12 cellular contexts compared by ENCODE assay signal in the genomic region with DNA sequence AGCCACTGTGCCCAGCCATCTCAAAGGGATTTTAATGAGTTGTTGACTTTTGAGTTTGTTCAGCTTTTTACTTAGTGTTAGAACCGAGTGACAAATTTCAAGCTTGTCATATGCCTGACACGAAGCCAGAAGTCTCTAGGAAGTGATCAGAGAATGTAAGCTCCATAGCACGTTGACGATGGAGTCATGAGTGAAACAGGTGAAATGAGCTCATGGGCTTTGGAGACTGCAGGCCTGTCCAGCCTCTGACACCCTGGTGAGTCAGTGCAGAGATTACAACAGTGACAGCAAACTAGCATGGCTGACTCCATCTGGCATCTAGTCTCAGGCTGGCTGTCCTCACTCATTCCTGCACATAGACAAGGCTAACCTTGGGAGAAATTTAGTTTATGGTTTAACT. TPM values are rescaled to one million over a fixed set of nuclear protein-coding genes. Genes with fewer than 3 reads are reported as not detected.
DNase-seq lines count a peak whose midpoint lies in the region; ATAC-seq and TF ChIP-seq lines count a peak whose summit lies in the region.
"Not testable (repeated sequence)": the region's sequence is repeated elsewhere in the genome, so short reads cannot be mapped to it uniquely, and the experiment has no call there.
"Had no signal": no experiment of that assay in that cellular context is flagged by ENCODE, and none has a peak within 500 bp of the region (broad histone marks: within the 10 kb centered on the region; RNA-seq: fewer than 3 reads in every experiment).

No MANE protein-coding gene starts in this region.

- 0 out of 2 replicates have a peak overlapping the region, but pooled peaks have one; percentile 15 for H3K4me2 ChIP-seq in PC-3 (ENCODE audit: low read length)

- not testable (repeated sequence) for BruUV-seq in PC-3 (replicated peaks; lab: Mats Ljungman, UMichigan)

- H3K9ac ChIP-seq in PC-3 (ENCODE audit: low read length): not testable (repeated sequence)

- H2AFZ ChIP-seq in PC-3 (ENCODE audit: low read length): not testable (repeated sequence)

- H3K4me1 ChIP-seq in HEK293 (ENCODE audit: control insufficient read depth, insufficient read depth, low read length); PC-3 (ENCODE audit: insufficient read depth, low read length); mesodermal cell (ENCODE audit: control insufficient read depth, insufficient read depth, low read length, poor library complexity, severe bottlenecking): not testable (repeated sequence)

- H3K27ac ChIP-seq in HEK293 (ENCODE audit: extremely low read depth, low read depth, low read length): not testable (repeated sequence)
- H3K27ac ChIP-seq in PC-3 (ENCODE audit: low read length): peak overlapping the region; percentile 57
- peak overlapping the region; percentile 94 for H3K27ac ChIP-seq in mesodermal cell (ENCODE audit: low read depth, low read length, severe bottlenecking)

- not testable (repeated sequence) for H3K4me3 ChIP-seq in HEK293 (ENCODE audit: low read depth, low read length); PC-3 (ENCODE audit: low read length); cardiac fibroblast (replicated peaks in 1 of 2; ENCODE audit: low read depth in 2 of 2, low read length in 2 of 2); fibroblast of pulmonary artery (replicated peaks; ENCODE audit: low read depth, low read length); mesodermal cell (ENCODE audit: extremely low read depth, insufficient read depth, low read length, poor library complexity, severe bottlenecking)

- not testable (repeated sequence) for H4K20me1 ChIP-seq in PC-3 (ENCODE audit: low read length)

- not testable (repeated sequence) for H3K27me3 ChIP-seq in PC-3 (ENCODE audit: low read length)

- WGBS in mesodermal cell (ENCODE audit: insufficient coverage in 2 of 2), 2 experiments: 57 to 75% methylated on average over 4 of the region's 4 CpGs

- ATAC-seq in PC-3: peak; percentile 70; the same call in 1 of the 2 replicates

- not testable (repeated sequence) for H3K79me2 ChIP-seq in PC-3 (ENCODE audit: low read length)

- H3K9me2 ChIP-seq in PC-3 (replicated peaks; ENCODE audit: low read length): not testable (repeated sequence)

- intact Hi-C loops in PC-3 (cut with micrococcal nuclease): not testable (repeated sequence)

- POLR2A ChIA-PET in HEK293 (lab: Yijun Ruan, JAX); PC-3 (lab: Charles Lee; ENCODE audit: unreplicated experiment): not testable (repeated sequence)

- TF ChIP-seq CTCF in HEK293 (tag by site-specific recombination; IDR thresholded peaks at IDR 0.05); PC-3 (conservative IDR thresholded peaks at IDR 0.05; ENCODE audit: low read depth, low read length); cardiac fibroblast (IDR thresholded peaks at IDR 0.05; ENCODE audit: low read depth, low read length); fibroblast of pulmonary artery (IDR thresholded peaks at IDR 0.05; ENCODE audit: low read length, missing control alignments): not testable (repeated sequence)

- not testable (repeated sequence) for H3K36me3 ChIP-seq in HEK293 (ENCODE audit: control insufficient read depth in 2 of 2, insufficient read depth in 1 of 2, low read length in 2 of 2); PC-3 (ENCODE audit: low read depth, low read length); mesodermal cell (ENCODE audit: control insufficient read depth, insufficient read depth, low read length)

- in situ Hi-C loops in Caki2 (cut with HindIII; ENCODE audit: low pct_unique_long_range_greater_than_20kb, low sequenced_read_pairs): not testable (repeated sequence)

- not testable (repeated sequence) for H3K9me3 ChIP-seq in HEK293 (ENCODE audit: control insufficient read depth, insufficient read depth, low read depth, low read length); PC-3 (ENCODE audit: low read length); mesodermal cell (ENCODE audit: control insufficient read depth, low read length)

- CTCF ChIA-PET in HEK293 (lab: Yijun Ruan, JAX): interaction anchor here (0.5 to 3.1 kb wide), 4 partner anchors 17 to 320 kb away, joined by 3 to 12 read pairs (median 4); no protein-coding TSS in a partner anchor
- CTCF ChIA-PET in PC-3 (lab: Charles Lee): interaction anchor here (0.5 to 0.6 kb wide), 2 partner anchors 8 to 23 kb away, joined by 3 read pairs; no protein-coding TSS in a partner anchor

- not testable (repeated sequence) for H3F3A ChIP-seq in PC-3 (ENCODE audit: low read length, unreplicated experiment)

- DNase-seq in Caki2 (ENCODE audit: low read depth): peak; percentile 80
- peak; percentile 76 for DNase-seq in PC-3
- peak; percentile 55 for DNase-seq in T1000 (lab: John Stamatoyannopoulos, UW)
- DNase-seq in cardiac fibroblast (ENCODE audit: low read depth in 2 of 2): peak; percentile 10 to 95
- peak; percentile 46 for DNase-seq in fibroblast of pulmonary artery (ENCODE audit: low read depth)

TF ChIP-seq in HEK293, 187 proteins besides CTCF, POLR2A, EP300 and RAD21:
- TF ChIP-seq SCRT2 (tag by site-specific recombination; IDR thresholded peaks at IDR 0.05) (peak; percentile 96), SP3 (tag by site-specific recombination; IDR thresholded peaks at IDR 0.05) (peak; percentile 12; the same call in 1 of the 2 replicates), ZBTB17 (tag by site-specific recombination; IDR thresholded peaks at IDR 0.05) (0 out of 2 replicates have a peak, but pooled peaks have one; percentile 22), BCL11A (tag by site-specific recombination; IDR thresholded peaks at IDR 0.05; ENCODE audit: low read depth) (0 out of 2 replicates have a peak, but pooled peaks have one; percentile 36), ZNF629 (tag by site-specific recombination; IDR thresholded peaks at IDR 0.05) (peak; percentile 71)
- TF ChIP-seq, protein P1, sequence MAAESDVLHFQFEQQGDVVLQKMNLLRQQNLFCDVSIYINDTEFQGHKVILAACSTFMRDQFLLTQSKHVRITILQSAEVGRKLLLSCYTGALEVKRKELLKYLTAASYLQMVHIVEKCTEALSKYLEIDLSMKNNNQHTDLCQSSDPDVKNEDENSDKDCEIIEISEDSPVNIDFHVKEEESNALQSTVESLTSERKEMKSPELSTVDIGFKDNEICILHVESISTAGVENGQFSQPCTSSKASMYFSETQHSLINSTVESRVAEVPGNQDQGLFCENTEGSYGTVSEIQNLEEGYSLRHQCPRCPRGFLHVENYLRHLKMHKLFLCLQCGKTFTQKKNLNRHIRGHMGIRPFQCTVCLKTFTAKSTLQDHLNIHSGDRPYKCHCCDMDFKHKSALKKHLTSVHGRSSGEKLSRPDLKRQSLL (tag by site-specific recombination; IDR thresholded peaks at IDR 0.05): peak; percentile 30; the same call in 1 of the 2 replicates

RNA-seq across cellular contexts. Expression of a gene that starts 4.6 kb away (rescaled TPM):
- total RNA-seq in Caki2 (2014; rRNA removed; shearing (Covaris generic); ENCODE audit: low replicate concordance): not detected in 2 replicates
- total RNA-seq in PC-3 (2014; rRNA removed): not detected in 2 replicates
- polyA plus RNA-seq in mesodermal cell (2013, experiment 1 of 2): not detected
- not detected for polyA plus RNA-seq in mesodermal cell (2013, experiment 2 of 2)
- total RNA-seq: cardiac muscle cell, heart right ventricle, lower leg skin, upper lobe of left lung had no signal
- polyA plus RNA-seq: cardiac muscle cell, CD14-positive monocyte, heart right ventricle had no signal
